28 cellular contexts compared by ENCODE assay signal in the genomic region with DNA sequence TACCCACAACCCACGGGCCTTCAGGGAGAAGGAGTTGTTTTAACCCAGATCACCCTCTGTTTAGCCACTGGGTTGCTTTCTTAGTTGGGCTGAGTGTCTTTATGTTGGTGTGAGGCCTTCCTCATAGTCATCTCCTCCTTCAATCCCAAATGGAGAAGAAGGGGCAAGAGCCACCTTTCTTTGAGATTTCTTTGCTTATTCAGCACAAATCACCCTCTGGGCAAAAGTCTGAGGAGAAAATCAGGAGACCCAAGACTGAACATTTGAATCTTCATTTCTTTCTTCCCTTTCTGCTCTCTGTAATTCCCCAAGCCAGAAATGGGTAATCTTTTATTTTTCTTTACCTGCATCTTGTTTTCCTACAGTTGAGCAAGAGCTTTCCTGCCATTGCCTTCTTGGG.
"Had no signal": no experiment of that assay in that cellular context is flagged by ENCODE, and none has a peak within 500 bp of the region (broad histone marks: within the 10 kb centered on the region; RNA-seq: fewer than 3 reads in every experiment).

No MANE protein-coding gene starts in this region.

- FAIRE-seq: urothelium cell line had no signal

- H3K4me1 ChIP-seq: stomach, suprapubic skin, testis, thyroid gland, tibial artery, tibial nerve, transverse colon, upper lobe of left lung, upper lobe of right lung, uterus, vagina had no signal

- H3K27ac ChIP-seq: stomach, suprapubic skin, testis, thoracic aorta, thyroid gland, tibial artery, tibial nerve, transverse colon, upper lobe of left lung, upper lobe of right lung, uterus, vagina had no signal

- H3K27ac Mint-ChIP-seq: stimulated activated effector memory CD8-positive, alpha-beta T cell treated with anti-CD3 and anti-CD28 coated beads, Interleukin-12 subunit alpha, Interleukin-12 subunit beta, amount 100 ng/mL, for 72 hours; stimulated activated memory B cell treated with anti-CD40 and anti-IgM and Interleukin-4, amounts not matched to agents 10 μg/mL and 1 μg/mL and 100 μg/mL, for 72 hours; stimulated activated naive CD8-positive, alpha-beta T cell treated with anti-CD3 and anti-CD28 coated beads, Interleukin-15, amount 100 ng/mL, for 72 hours; stimulated activated naive CD8-positive, alpha-beta T cell treated with anti-CD3 and anti-CD28 coated beads, Interleukin-15, Interleukin-2, amounts not matched to agents 100 ng/mL and 50 ng/mL, for 24 hours; type B pancreatic cell had no signal

- H3K27me3 Mint-ChIP-seq: stimulated activated memory B cell treated with anti-CD40 and anti-IgM and Interleukin-4, amounts not matched to agents 10 μg/mL and 1 μg/mL and 100 μg/mL, for 72 hours; stimulated activated naive CD8-positive, alpha-beta T cell treated with anti-CD3 and anti-CD28 coated beads, Interleukin-15, amount 100 ng/mL, for 72 hours had no signal

- H3K4me3 ChIP-seq: stomach, suprapubic skin, testis, thoracic aorta, thyroid gland, tibial artery, tibial nerve, transverse colon, upper lobe of left lung, upper lobe of right lung, uterus, vagina had no signal

- H3K4me1 Mint-ChIP-seq: stimulated activated effector memory CD8-positive, alpha-beta T cell treated with anti-CD3 and anti-CD28 coated beads, Interleukin-12 subunit alpha, Interleukin-12 subunit beta, amount 100 ng/mL, for 72 hours; stimulated activated naive CD8-positive, alpha-beta T cell treated with anti-CD3 and anti-CD28 coated beads, Interleukin-15, amount 100 ng/mL, for 72 hours had no signal

- H3K36me3 ChIP-seq: stomach, suprapubic skin, thoracic aorta, thyroid gland, tibial artery, tibial nerve, transverse colon, upper lobe of left lung, upper lobe of right lung, uterus, vagina had no signal

- H3K27me3 ChIP-seq: stomach, testis, thyroid gland, tibial artery, tibial nerve, transverse colon, upper lobe of left lung, upper lobe of right lung, uterus, vagina had no signal

- DNase-seq: stimulated activated CD4-positive, alpha-beta T cell treated with anti-CD3 and anti-CD28 coated beads, Interleukin-2, amount 100 ng/mL, for 48 hours; stimulated activated CD4-positive, alpha-beta T cell treated with anti-CD3 and anti-CD28 coated beads, Interleukin-4, amount 100 ng/mL, for 1 hour; stimulated activated CD4-positive, alpha-beta T cell treated with anti-CD3 and anti-CD28 coated beads, Interleukin-4, amount 100 ng/mL, for 24 hours; stimulated activated CD4-positive, alpha-beta T cell treated with anti-CD3 and anti-CD28 coated beads, Interleukin-4, amount 100 ng/mL, for 4 hours; stimulated activated CD8-positive, alpha-beta memory T cell treated with anti-CD3 and anti-CD28 coated beads, Interleukin-4, amount 100 ng/mL, for 48 hours; stimulated activated naive CD4-positive, alpha-beta T cell; stimulated activated naive CD4-positive, alpha-beta T cell treated with Interleukin-2 at 50 U/mL for 16 hours; stimulated activated naive CD8-positive, alpha-beta T cell treated with anti-CD3 and anti-CD28 coated beads, Interleukin-15, amount 100 ng/mL, for 72 hours; stimulated activated naive CD8-positive, alpha-beta T cell treated with anti-CD3 and anti-CD28 coated beads, Interleukin-15, Interleukin-2, amounts not matched to agents 100 U/mL and 50 U/mL, for 24 hours; stomach; substantia nigra; testis; thyroid gland; tibial artery; transverse colon; trophoblast cell; upper lobe of left lung; upper lobe of right lung; uterus had no signal

- H3K9me3 ChIP-seq: stomach, suprapubic skin, testis, thoracic aorta, thyroid gland, tibial artery, tibial nerve, transverse colon, upper lobe of left lung, upper lobe of right lung, uterus, vagina had no signal

- ATAC-seq: stimulated activated effector memory CD8-positive, alpha-beta T cell treated with anti-CD3 and anti-CD28 coated beads, Interleukin-12 subunit alpha, Interleukin-12 subunit beta, amount 100 ng/mL, for 72 hours; stimulated activated memory B cell treated with anti-CD40 and anti-IgM and Interleukin-4, amounts not matched to agents 10 μg/mL and 1 μg/mL and 100 μg/mL, for 72 hours; stimulated activated naive CD8-positive, alpha-beta T cell treated with anti-CD3 and anti-CD28 coated beads, Interleukin-15, amount 100 ng/mL, for 72 hours; stimulated activated naive CD8-positive, alpha-beta T cell treated with anti-CD3 and anti-CD28 coated beads, Interleukin-15, Interleukin-2, amounts not matched to agents 100 U/mL and 50 U/mL, for 24 hours; upper lobe of right lung had no signal

- H3K36me3 Mint-ChIP-seq: stimulated activated effector memory CD8-positive, alpha-beta T cell treated with anti-CD3 and anti-CD28 coated beads, Interleukin-12 subunit alpha, Interleukin-12 subunit beta, amount 100 ng/mL, for 72 hours; stimulated activated memory B cell treated with anti-CD40 and anti-IgM and Interleukin-4, amounts not matched to agents 10 μg/mL and 1 μg/mL and 100 μg/mL, for 72 hours; type B pancreatic cell had no signal

- H3K4me3 Mint-ChIP-seq: stimulated activated effector memory CD8-positive, alpha-beta T cell treated with anti-CD3 and anti-CD28 coated beads, Interleukin-12 subunit alpha, Interleukin-12 subunit beta, amount 100 ng/mL, for 72 hours; stimulated activated memory B cell treated with anti-CD40 and anti-IgM and Interleukin-4, amounts not matched to agents 10 μg/mL and 1 μg/mL and 100 μg/mL, for 72 hours; stimulated activated naive CD8-positive, alpha-beta T cell treated with anti-CD3 and anti-CD28 coated beads, Interleukin-15, amount 100 ng/mL, for 72 hours; stimulated activated naive CD8-positive, alpha-beta T cell treated with anti-CD3 and anti-CD28 coated beads, Interleukin-15, Interleukin-2, amounts not matched to agents 100 ng/mL and 50 ng/mL, for 24 hours; type B pancreatic cell had no signal

- H3K9me3 Mint-ChIP-seq: stimulated activated effector memory CD8-positive, alpha-beta T cell treated with anti-CD3 and anti-CD28 coated beads, Interleukin-12 subunit alpha, Interleukin-12 subunit beta, amount 100 ng/mL, for 72 hours; stimulated activated memory B cell treated with anti-CD40 and anti-IgM and Interleukin-4, amounts not matched to agents 10 μg/mL and 1 μg/mL and 100 μg/mL, for 72 hours; stimulated activated naive CD8-positive, alpha-beta T cell treated with anti-CD3 and anti-CD28 coated beads, Interleukin-15, Interleukin-2, amounts not matched to agents 100 ng/mL and 50 ng/mL, for 24 hours had no signal
